ENCODE assay signal across 26 cellular contexts in genomic region chr5:98175474-98175873, GRCh38.
DNase-seq lines count a peak whose midpoint lies in the region; ATAC-seq, FAIRE-seq and TF ChIP-seq lines count a peak whose summit lies in the region.
"Had no signal": no experiment of that assay in that cellular context is flagged by ENCODE, and none has a peak within 500 bp of the region (broad histone marks: within the 10 kb centered on the region; RNA-seq: fewer than 3 reads in every experiment).

No MANE protein-coding gene starts in this region.

- no peaks in the 10 kb centered on the region for H3K9me3 ChIP-seq in GM12878 (replicated peaks; ENCODE audit: control insufficient read depth, insufficient read depth, low read length)
- no peaks in the 10 kb centered on the region for H3K9me3 ChIP-seq in ascending aorta
- H3K9me3 ChIP-seq: BE2C, HAP-1 had no signal

- peak; percentile 65 for ATAC-seq in GM19351 (IDR thresholded peaks at IDR 0.05; ENCODE audit: unreplicated experiment)
- ATAC-seq in GM12878, result peak; percentile 93

- intact Hi-C loops in GM12878 (cut with micrococcal nuclease; ENCODE audit: unreplicated experiment), result no loop called here
- intact Hi-C loops in ascending aorta (cut with DNase I), result no loop called here

- H4K20me1 ChIP-seq in GM12878 (ENCODE audit: control insufficient read depth, insufficient read depth), result no peaks in the 10 kb centered on the region
- H4K20me1 ChIP-seq: BLaER1 treated with 17β-estradiol and CSF1 and Interleukin-3, amounts not matched to agents 10 nM and 100 nM had no signal

- no peak for TF ChIP-seq RAD21 in GM12878 (IDR thresholded peaks at IDR 0.05; ENCODE audit: insufficient read depth, low read depth, low read length)

- no peaks in the 10 kb centered on the region for H3K36me3 ChIP-seq in GM12878 (ENCODE audit: control insufficient read depth in 2 of 2, insufficient read depth in 2 of 2, low read length in 1 of 2)
- no peaks in the 10 kb centered on the region for H3K36me3 ChIP-seq in ascending aorta
- H3K36me3 ChIP-seq: BE2C; BLaER1 treated with 17β-estradiol and CSF1 and Interleukin-3, amounts not matched to agents 10 nM and 100 nM; HAP-1 had no signal

- DNase-seq in GM12878 (ENCODE audit: low read depth, low spot score) (no peak), kidney tubule cell (ENCODE audit: low spot score) (peak; percentile 6), ascending aorta (ENCODE audit: low spot score in 2 of 2) (no peak), NCI-H2081 (lab: John Stamatoyannopoulos, UW) (no peak), NCI-H526 (lab: John Stamatoyannopoulos, UW) (no peak)
- no peak for DNase-seq in activated effector memory CD4-positive, alpha-beta T cell treated with Interleukin-2 at 50 U/mL for 16 hours
- DNase-seq: ACHN; AML-193; BE2C; CD4-positive, alpha-beta T cell; CD8-positive, alpha-beta memory T cell; DMS 273 treated with DMSO at 0.1 percent for 48 hours; DMS79; EL; GF-D8; GOT3; HFFc6 had no signal

- no TSS peak for BruUV-seq in GM12878 (replicated peaks; lab: Mats Ljungman, UMichigan)

- POLR2A ChIA-PET in GM12878 (lab: Charles Lee), result no interaction called here

- RAD21 ChIA-PET in GM12878 (lab: Charles Lee; ENCODE audit: unreplicated experiment), result no interaction called here

- no peaks in the 10 kb centered on the region for H3K79me2 ChIP-seq in GM12878 (ENCODE audit: control insufficient read depth, insufficient read depth, low read length)

- H3K4me3 ChIP-seq in GM12878 (no peak overlapping the region), ascending aorta (no peak overlapping the region)
- H3K4me3 ChIP-seq: BLaER1 treated with 17β-estradiol and CSF1 and Interleukin-3, amounts not matched to agents 10 nM and 100 nM; HAP-1 had no signal

- no peaks in the 10 kb centered on the region for H3K4me1 ChIP-seq in GM12878 (ENCODE audit: control insufficient read depth, insufficient read depth, low read length)
- no peaks in the 10 kb centered on the region for H3K4me1 ChIP-seq in ascending aorta
- H3K4me1 ChIP-seq: BE2C, HAP-1 had no signal

- TF ChIP-seq EP300 in GM12878 (IDR thresholded peaks at IDR 0.05; ENCODE audit: borderline replicate concordance in 1 of 2, control insufficient read depth in 1 of 2, low read depth in 2 of 2, low read length in 2 of 2), result no peak

- TF ChIP-seq POLR2A in GM12878 (IDR thresholded peaks at IDR 0.05; ENCODE audit: low read depth, low read length), result no peak

- in situ Hi-C loops in GM12878 (cut with MboI), result no loop called here

- CTCF ChIA-PET in GM12878 (lab: Yijun Ruan, JAX), result no interaction called here

- H3K27me3 ChIP-seq in GM12878 (replicated peaks in 1 of 2; ENCODE audit: control insufficient read depth in 2 of 2, insufficient read depth in 2 of 2, low read length in 1 of 2) (no peaks in the 10 kb centered on the region), ascending aorta (no peaks in the 10 kb centered on the region)
- H3K27me3 ChIP-seq: BE2C; BLaER1 treated with 17β-estradiol and CSF1 and Interleukin-3, amounts not matched to agents 10 nM and 100 nM had no signal

- FAIRE-seq in G401.6 (lab: Jason Lieb, UNC) (peak; percentile 69), GM12878 (lab: Jason Lieb, UNC) (no peak)
- FAIRE-seq: A204.1, D721Med, GM18507, H54 had no signal

- TF ChIP-seq CTCF in GM12878 (IDR thresholded peaks at IDR 0.05 in 2 of 3, conservative IDR thresholded peaks at IDR 0.05 in 1 of 3; ENCODE audit: control insufficient read depth in 2 of 3, extremely low read depth in 1 of 3, insufficient read depth in 1 of 3, low read depth in 3 of 3, low read length in 3 of 3) (no peak), ascending aorta (IDR thresholded peaks at IDR 0.05) (no peak)

- no peak overlapping the region for H3K27ac ChIP-seq in GM12878 (ENCODE audit: control insufficient read depth, insufficient read depth)
- H3K27ac ChIP-seq in ascending aorta, result no peak overlapping the region
- H3K27ac ChIP-seq: 22Rv1; BLaER1 treated with 17β-estradiol and CSF1 and Interleukin-3, amounts not matched to agents 10 nM and 100 nM had no signal

- no peak overlapping the region for H3K9ac ChIP-seq in GM12878 (ENCODE audit: control insufficient read depth, insufficient read depth, low read length)
- H3K9ac ChIP-seq: BLaER1 treated with 17β-estradiol and CSF1 and Interleukin-3, amounts not matched to agents 10 nM and 100 nM had no signal

- SMC1A ChIA-PET in GM12878 (lab: Charles Lee; ENCODE audit: uncharacterized antibody, unreplicated experiment), result no interaction called here

- H2AFZ ChIP-seq in GM12878 (ENCODE audit: control insufficient read depth, low read depth, low read length), result no peak overlapping the region

- H3K4me2 ChIP-seq in GM12878 (ENCODE audit: control insufficient read depth, insufficient read depth), result no peak overlapping the region
- H3K4me2 ChIP-seq: BLaER1 treated with 17β-estradiol and CSF1 and Interleukin-3, amounts not matched to agents 10 nM and 100 nM had no signal

TF ChIP-seq in GM12878, 131 proteins besides CTCF, POLR2A, EP300 and RAD21:
- TF ChIP-seq MTA2 (IDR thresholded peaks at IDR 0.05; ENCODE audit: low read depth), result peak; percentile 46; the same call in 1 of the 2 replicates
- TF ChIP-seq SKIL (IDR thresholded peaks at IDR 0.05; ENCODE audit: low read depth, poor library complexity, severe bottlenecking), result no peak
- TF ChIP-seq TCF7 (IDR thresholded peaks at IDR 0.05; ENCODE audit: borderline replicate concordance), result peak; percentile 68
- peak; percentile 72; the same call in 1 of the 2 replicates for TF ChIP-seq SPI1 (IDR thresholded peaks at IDR 0.05; ENCODE audit: borderline replicate concordance, insufficient read depth, low read depth, low read length)
- TF ChIP-seq ATF7 (IDR thresholded peaks at IDR 0.05; ENCODE audit: low read depth), result peak; percentile 72
- TF ChIP-seq RELA (IDR thresholded peaks at IDR 0.05; ENCODE audit: borderline replicate concordance, partially characterized antibody), result no peak
- peak; percentile 37; the same call in 1 of the 2 replicates for TF ChIP-seq JUNB (IDR thresholded peaks at IDR 0.05)
- no peak for TF ChIP-seq CEBPZ (IDR thresholded peaks at IDR 0.05; ENCODE audit: low read depth, low read length)
TF ChIP-seq in GM12878: peak in this region for 5.
